Comparison of ENCODE assay signal across 14 cellular contexts in genomic region chr11:72451836-72452376, GRCh38. TPM values are rescaled to one million over a fixed set of nuclear protein-coding genes. Genes with fewer than 3 reads are reported as not detected.
DNase-seq lines count a peak whose midpoint lies in the region; ATAC-seq and TF ChIP-seq lines count a peak whose summit lies in the region.
"Had no signal": no experiment of that assay in that cellular context is flagged by ENCODE, and none has a peak within 500 bp of the region (broad histone marks: within the 10 kb centered on the region; RNA-seq: fewer than 3 reads in every experiment).

No MANE protein-coding gene starts in this region.

- H3K4me1 Mint-ChIP-seq in activated T-cell treated with anti-CD3 and anti-CD28 coated beads, Interleukin-2, amount 50 U/mL, for 72 hours (ENCODE audit: low read depth), result peaks cover 3% of the 10 kb centered on the region
- H3K4me1 Mint-ChIP-seq: CD4-positive, CD25-positive, alpha-beta regulatory T cell had no signal

- H3K27me3 ChIP-seq in OCI-LY3 (ENCODE audit: low read depth, low read length) (peaks cover 10% of the 10 kb centered on the region), left lung (no peaks in the 10 kb centered on the region), upper lobe of right lung (no peaks in the 10 kb centered on the region)
- H3K27me3 ChIP-seq: BLaER1 had no signal

- DNase-seq in activated T-cell treated with anti-CD3 and anti-CD28 coated beads, Interleukin-2, amount 50 U/mL, for 72 hours, result no peak
- DNase-seq in activated T-cell treated with anti-CD3 and anti-CD28 coated beads, Interleukin-2, amount 50 U/mL, for 1 hour, result no peak
- DNase-seq in left lung (peak in 1 of 2 donors; percentile 40), upper lobe of right lung (no peak), DMS79 treated with DMSO at 0.1 percent for 48 hours (lab: John Stamatoyannopoulos, UW) (no peak)
- DNase-seq: 8988T; AML-193; CD4-positive, CD25-positive, alpha-beta regulatory T cell; GM23248; H7 had no signal

- no peak overlapping the region for H3K4me3 ChIP-seq in OCI-LY3 (ENCODE audit: low read length)
- no peak overlapping the region for H3K4me3 ChIP-seq in left lung
- H3K4me3 ChIP-seq in upper lobe of right lung, result no peak overlapping the region
- H3K4me3 ChIP-seq: BLaER1, GM23248 had no signal

- no peak overlapping the region for H3K27ac Mint-ChIP-seq in activated T-cell treated with anti-CD3 and anti-CD28 coated beads, Interleukin-2, amount 50 U/mL, for 72 hours
- H3K27ac Mint-ChIP-seq: CD4-positive, CD25-positive, alpha-beta regulatory T cell had no signal

- H3K4me2 ChIP-seq in OCI-LY3 (ENCODE audit: low read length), result 0 out of 2 replicates have a peak overlapping the region, but pooled peaks have one; percentile 5
- H3K4me2 ChIP-seq: BLaER1 had no signal

- intact Hi-C loops in left lung (cut with DNase I), result no loop called here
- intact Hi-C loops in upper lobe of right lung (cut with DNase I), result no loop called here

- no peaks in the 10 kb centered on the region for H3K27me3 Mint-ChIP-seq in activated T-cell treated with anti-CD3 and anti-CD28 coated beads, Interleukin-2, amount 50 U/mL, for 72 hours (ENCODE audit: low read depth)

- ATAC-seq in activated T-cell treated with anti-CD3 and anti-CD28 coated beads, Interleukin-2, amount 50 U/mL, for 72 hours (replicated peaks in 1 of 2), result peak; percentile 25 to 33
- ATAC-seq in left lung (peak; percentile 18), upper lobe of right lung (peak; percentile 67), GM18861 (IDR thresholded peaks at IDR 0.05; ENCODE audit: unreplicated experiment) (no peak)

- TF ChIP-seq CTCF in OCI-LY3 (IDR thresholded peaks at IDR 0.05; ENCODE audit: low read depth, low read length) (no peak), left lung (IDR thresholded peaks at IDR 0.05) (no peak), upper lobe of right lung (IDR thresholded peaks at IDR 0.05) (no peak)

- H4K20me1 ChIP-seq in OCI-LY3 (ENCODE audit: insufficient read depth, low read length), result no peaks in the 10 kb centered on the region
- H4K20me1 ChIP-seq: BLaER1 had no signal

- no peaks in the 10 kb centered on the region for H3K79me2 ChIP-seq in OCI-LY3 (ENCODE audit: low read length)

- no peak overlapping the region for H3K9ac ChIP-seq in OCI-LY3 (ENCODE audit: low read length)
- H3K9ac ChIP-seq: BLaER1, GM23248 had no signal

- no peak overlapping the region for H3K4me3 Mint-ChIP-seq in activated T-cell treated with anti-CD3 and anti-CD28 coated beads, Interleukin-2, amount 50 U/mL, for 72 hours
- H3K4me3 Mint-ChIP-seq: CD4-positive, CD25-positive, alpha-beta regulatory T cell had no signal

- H3K9me3 ChIP-seq in OCI-LY3 (ENCODE audit: insufficient read depth, low read length) (no peaks in the 10 kb centered on the region), left lung (no peaks in the 10 kb centered on the region), upper lobe of right lung (no peaks in the 10 kb centered on the region)
- H3K9me3 ChIP-seq: BLaER1 had no signal

- H3K36me3 Mint-ChIP-seq in activated T-cell treated with anti-CD3 and anti-CD28 coated beads, Interleukin-2, amount 50 U/mL, for 72 hours (ENCODE audit: insufficient read depth in 2 of 2), result no peaks in the 10 kb centered on the region
- H3K36me3 Mint-ChIP-seq: CD4-positive, CD25-positive, alpha-beta regulatory T cell had no signal

- H2AFZ ChIP-seq in OCI-LY3 (ENCODE audit: low read depth, low read length), result 0 out of 2 replicates have a peak overlapping the region, but pooled peaks have one; percentile 8
- H2AFZ ChIP-seq: GM23248 had no signal

- no peaks in the 10 kb centered on the region for H3K36me3 ChIP-seq in OCI-LY3 (replicated peaks; ENCODE audit: low read depth, low read length)
- H3K36me3 ChIP-seq in left lung, result no peaks in the 10 kb centered on the region
- H3K36me3 ChIP-seq in upper lobe of right lung, result no peaks in the 10 kb centered on the region
- H3K36me3 ChIP-seq: BLaER1 had no signal

- H3K9me3 Mint-ChIP-seq in activated T-cell treated with anti-CD3 and anti-CD28 coated beads, Interleukin-2, amount 50 U/mL, for 72 hours, result no peaks in the 10 kb centered on the region
- H3K9me3 Mint-ChIP-seq: CD4-positive, CD25-positive, alpha-beta regulatory T cell had no signal

- H3K4me1 ChIP-seq in OCI-LY3 (ENCODE audit: low read length) (peaks cover 13% of the 10 kb centered on the region), left lung (no peaks in the 10 kb centered on the region), upper lobe of right lung (peaks cover 4% of the 10 kb centered on the region)
- H3K4me1 ChIP-seq: BLaER1 had no signal

- H3K27ac ChIP-seq in OCI-LY3 (ENCODE audit: low read length), result no peak overlapping the region
- no peak overlapping the region for H3K27ac ChIP-seq in left lung
- H3K27ac ChIP-seq in upper lobe of right lung, result no peak overlapping the region
- H3K27ac ChIP-seq: BLaER1, GM23248, HL-60 had no signal

RNA-seq across cellular contexts. Expression of gene CLPB, which starts 17.6 kb away (rescaled TPM):
- 10 to 100 TPM; 22.0 to 30.1 TPM for total RNA-seq in activated T-cell treated with anti-CD3 and anti-CD28 coated beads, Interleukin-2, amount 50 U/mL, for 72 hours
- total RNA-seq in left lung (10 to 100 TPM; 28.2 to 36.6 TPM), upper lobe of right lung (25.7 TPM)
